In genomic region chr7:101066141-101066857, GRCh38 we compare ENCODE assay signal across 14 cellular contexts. TPM values are rescaled to one million over a fixed set of nuclear protein-coding genes. Genes with fewer than 3 reads are reported as not detected.
DNase-seq lines count a peak whose midpoint lies in the region; ATAC-seq and TF ChIP-seq lines count a peak whose summit lies in the region.
"Had no signal": no experiment of that assay in that cellular context is flagged by ENCODE, and none has a peak within 500 bp of the region (broad histone marks: within the 10 kb centered on the region; RNA-seq: fewer than 3 reads in every experiment).

No MANE protein-coding gene starts in this region.

- H3K9me3 ChIP-seq in HEK293 (ENCODE audit: control insufficient read depth, insufficient read depth, low read depth, low read length) = no peaks in the 10 kb centered on the region
- H3K9me3 ChIP-seq in SJCRH30 (replicated peaks) = no peaks in the 10 kb centered on the region
- H3K9me3 ChIP-seq: ascending aorta, prostate gland had no signal

- H3K4me1 ChIP-seq in HEK293 (ENCODE audit: control insufficient read depth, insufficient read depth, low read length) (peaks cover 3% of the 10 kb centered on the region; the same call in 1 of the 2 replicates), SJCRH30 (peaks cover 12% of the 10 kb centered on the region; the same call in 1 of the 2 replicates)
- H3K4me1 ChIP-seq: ascending aorta, prostate gland had no signal

- peaks cover 14% of the 10 kb centered on the region for H3K27me3 ChIP-seq in SJCRH30
- H3K27me3 ChIP-seq: ascending aorta had no signal

- POLR2A ChIA-PET in HEK293 (lab: Yijun Ruan, JAX) = interaction anchor here (1.6 kb wide), 1 partner anchor 177 kb away, joined by 4 read pairs; the partner anchor contains the start of gene UFSP1

- CTCF ChIA-PET in HEK293 (lab: Yijun Ruan, JAX) = interaction anchor here (0.5 to 2.8 kb wide), 7 partner anchors 14 to 1203 kb away, joined by 3 to 11 read pairs (median 5); partner anchors contain the start of gene ACHE

- H3K4me3 ChIP-seq in HEK293 (ENCODE audit: low read depth, low read length) (no peak overlapping the region), SJCRH30 (no peak overlapping the region)
- H3K4me3 ChIP-seq: ascending aorta, prostate gland had no signal

- H3K27ac ChIP-seq in HEK293 (ENCODE audit: extremely low read depth, low read depth, low read length) (peak overlapping the region; percentile 42), SJCRH30 (no peak overlapping the region)
- H3K27ac ChIP-seq: ascending aorta, prostate gland had no signal

- no peak for TF ChIP-seq CTCF in HEK293 (tag by site-specific recombination; IDR thresholded peaks at IDR 0.05)

- H3K36me3 ChIP-seq in HEK293 (ENCODE audit: control insufficient read depth in 2 of 2, insufficient read depth in 1 of 2, low read length in 2 of 2) (no peaks in the 10 kb centered on the region), SJCRH30 (no peaks in the 10 kb centered on the region)
- H3K36me3 ChIP-seq: ascending aorta, prostate gland had no signal

- DNase-seq in SJCRH30 (peak; percentile 58 to 69), glomerular visceral epithelial cell (ENCODE audit: extremely low spot score) (peak; percentile 35), retina (peak; percentile 34), NK-92 (lab: John Stamatoyannopoulos, UW; ENCODE audit: unreplicated experiment) (no peak)
- DNase-seq: activated T-cell treated with anti-CD3 and anti-CD28 coated beads, Interleukin-2, amount 50 U/mL, for 24 hours; hypothalamus; midbrain; stimulated activated CD4-positive, alpha-beta T cell treated with anti-CD3 and anti-CD28 coated beads, Interleukin-4, amount 100 ng/mL, for 4 hours; stimulated activated naive CD4-positive, alpha-beta T cell had no signal

- ATAC-seq in GM18861 (IDR thresholded peaks at IDR 0.05; ENCODE audit: unreplicated experiment) (no peak), GM19455 (IDR thresholded peaks at IDR 0.05; ENCODE audit: unreplicated experiment) (no peak)

TF ChIP-seq in HEK293, 187 proteins besides CTCF, POLR2A, EP300 and RAD21 (continues in another document):
- peak; percentile 99 for TF ChIP-seq GLIS1 (tag by site-specific recombination; IDR thresholded peaks at IDR 0.05)
- TF ChIP-seq ZNF335 (tag by site-specific recombination; conservative IDR thresholded peaks at IDR 0.05) = peak; percentile 56
- TF ChIP-seq ZNF549 (tag by site-specific recombination; IDR thresholded peaks at IDR 0.05) = no peak
- TF ChIP-seq ZNF692 (tag by site-specific recombination; IDR thresholded peaks at IDR 0.05) = peak; percentile 78
- no peak for TF ChIP-seq ZNF558 (tag by site-specific recombination; IDR thresholded peaks at IDR 0.05)
- TF ChIP-seq ZNF529 (tag by site-specific recombination; IDR thresholded peaks at IDR 0.05; ENCODE audit: insufficient replicate concordance) = no peak
- peak; percentile 21; the same call in 1 of the 2 replicates for TF ChIP-seq ZNF580 (tag by site-specific recombination; IDR thresholded peaks at IDR 0.05)
- peak; percentile 72 for TF ChIP-seq ZNF423 (tag by site-specific recombination; IDR thresholded peaks at IDR 0.05)
- TF ChIP-seq ZFP69B (tag by site-specific recombination; IDR thresholded peaks at IDR 0.05) = peak; percentile 77
- peak; percentile 41; the same call in 1 of the 2 replicates for TF ChIP-seq ZBTB8A (tag by site-specific recombination; IDR thresholded peaks at IDR 0.05)
- peak; percentile 79; the same call in 1 of the 2 replicates for TF ChIP-seq TRIM28 (IDR thresholded peaks at IDR 0.05; ENCODE audit: borderline replicate concordance, low read length)
- no peak for TF ChIP-seq ZBTB10 (tag by site-specific recombination; IDR thresholded peaks at IDR 0.05)
- TF ChIP-seq ZEB2 (tag by site-specific recombination; IDR thresholded peaks at IDR 0.05) = peak; percentile 85
- TF ChIP-seq SP7 (tag by site-specific recombination; IDR thresholded peaks at IDR 0.05) = peak; percentile 43; the same call in 1 of the 2 replicates
- peak; percentile 54 for TF ChIP-seq ZNF341 (tag by site-specific recombination; IDR thresholded peaks at IDR 0.05; ENCODE audit: low read depth)
- TF ChIP-seq SCRT2 (tag by site-specific recombination; IDR thresholded peaks at IDR 0.05) = peak; percentile 83
- peak; percentile 87 for TF ChIP-seq ZNF600 (tag by site-specific recombination; IDR thresholded peaks at IDR 0.05)
- TF ChIP-seq ZNF350 (tag by site-specific recombination; IDR thresholded peaks at IDR 0.05) = no peak
- TF ChIP-seq ZFHX2 (tag by site-specific recombination; conservative IDR thresholded peaks at IDR 0.05) = peak; percentile 19; the same call in 1 of the 2 replicates
- TF ChIP-seq ZNF785 (tag by site-specific recombination; IDR thresholded peaks at IDR 0.05) = no peak
- no peak for TF ChIP-seq PRDM2 (tag by site-specific recombination; IDR thresholded peaks at IDR 0.05; ENCODE audit: borderline replicate concordance)

RNA-seq across cellular contexts. Expression of gene TRIM56, which starts 19.0 kb away (rescaled TPM):
- 6.7 and 8.3 TPM in 2 replicates for total RNA-seq in SJCRH30 (2014; rRNA removed; shearing (Covaris generic))

RNA-seq across cellular contexts. Expression of gene MUC17, which starts 46.4 kb away (rescaled TPM):
- total RNA-seq in SJCRH30 (2014; rRNA removed; shearing (Covaris generic)) = not detected in 2 replicates
- total RNA-seq: ascending aorta had no signal
